In the genomic region with DNA sequence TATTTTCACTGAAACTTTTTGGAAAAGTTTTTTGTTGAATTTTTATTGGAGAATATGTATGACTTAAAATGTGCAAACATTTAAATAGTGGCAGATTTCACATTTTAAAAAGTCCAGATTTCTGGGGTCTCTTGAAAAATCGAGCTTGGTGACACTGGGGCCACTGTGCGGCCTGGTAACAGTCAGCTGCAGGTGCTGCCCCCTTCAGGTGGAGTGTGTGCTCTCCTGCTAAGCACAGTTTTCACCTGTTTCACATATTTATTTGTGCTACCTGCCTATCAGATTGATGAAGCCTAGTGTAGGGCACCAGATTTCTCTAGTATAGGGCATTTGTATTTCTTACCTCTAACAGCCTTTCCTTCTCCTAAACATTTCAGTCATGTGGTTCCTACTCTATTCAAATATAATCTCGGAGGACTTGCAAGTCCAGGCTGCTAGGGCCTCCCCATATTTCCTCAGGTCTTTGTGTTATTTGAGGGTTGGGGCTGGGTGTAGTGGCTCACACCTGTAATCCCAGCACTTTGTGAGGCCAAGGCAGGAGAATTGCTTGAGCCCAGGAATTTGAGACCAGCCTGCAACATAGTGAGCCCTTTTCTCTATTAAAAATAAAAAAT, we compare ENCODE assay signal across 9 cellular contexts.
DNase-seq lines count a peak whose midpoint lies in the region; ATAC-seq, FAIRE-seq and TF ChIP-seq lines count a peak whose summit lies in the region.
"Had no signal": no experiment of that assay in that cellular context is flagged by ENCODE, and none has a peak within 500 bp of the region (broad histone marks: within the 10 kb centered on the region; RNA-seq: fewer than 3 reads in every experiment).

No MANE protein-coding gene starts in this region.

- H3K9me2 ChIP-seq in OCI-LY7 (ENCODE audit: insufficient read depth, low read length): no peaks in the 10 kb centered on the region

- ATAC-seq in GM19328 (IDR thresholded peaks at IDR 0.05; ENCODE audit: unreplicated experiment): no peak

- no peak overlapping the region for H3K27ac ChIP-seq in OCI-LY7 (ENCODE audit: low read depth, low read length, poor library complexity, severe bottlenecking)
- no peak overlapping the region for H3K27ac ChIP-seq in fibroblast of lung (ENCODE audit: insufficient read depth, low read length)

- no peaks in the 10 kb centered on the region for H3K79me2 ChIP-seq in OCI-LY7 (ENCODE audit: insufficient read depth, low read depth, low read length)
- no peaks in the 10 kb centered on the region for H3K79me2 ChIP-seq in fibroblast of lung (ENCODE audit: control insufficient read depth, insufficient read depth, low read length)

- H3K4me3 ChIP-seq in OCI-LY7 (ENCODE audit: low read depth, low read length, poor library complexity, severe bottlenecking): no peak overlapping the region
- H3K4me3 ChIP-seq in fibroblast of lung (replicated peaks in 1 of 4; ENCODE audit: control extremely low read depth in 1 of 4, insufficient read depth in 1 of 4, low read depth in 3 of 4, low read length in 4 of 4): no peak overlapping the region

- H3K9ac ChIP-seq in fibroblast of lung (ENCODE audit: insufficient read depth, low read length): no peak overlapping the region

- BruUV-seq in OCI-LY7 (replicated peaks; lab: Mats Ljungman, UMichigan): no TSS peak

- CTCF ChIA-PET in OCI-LY7 (lab: Charles Lee; ENCODE audit: unreplicated experiment): no interaction called here

- TF ChIP-seq POLR2A in GM12891 (IDR thresholded peaks at IDR 0.05; ENCODE audit: low read depth, low read length): no peak

- DNase-seq in NCI-H2227 (lab: John Stamatoyannopoulos, UW; ENCODE audit: unreplicated experiment) (peak; percentile 4), NCI-H2227 treated with DMSO at 0.1 percent for 48 hours (lab: John Stamatoyannopoulos, UW) (no peak), OCI-LY7 (ENCODE audit: low spot score) (peak; percentile 27), fibroblast of lung (ENCODE audit: low read depth in 2 of 2) (peak in 1 of 2 donors; percentile 16), GM12891 (ENCODE audit: insufficient read length, low spot score) (no peak), germinal center (ENCODE audit: low spot score) (no peak)
- peak; percentile 26 for DNase-seq in stimulated activated CD4-positive, alpha-beta T cell treated with anti-CD3 and anti-CD28 coated beads, Interleukin-12 subunit alpha, Interleukin-12 subunit beta, amount 100 ng/mL, for 4 hours
- DNase-seq: activated B cell treated with CpG ODN at 0.5 μM for 24 hours had no signal

- TF ChIP-seq CTCF in OCI-LY7 (conservative IDR thresholded peaks at IDR 0.05; ENCODE audit: low read length) (peak; percentile 75), fibroblast of lung (conservative IDR thresholded peaks at IDR 0.05 in 1 of 2, IDR thresholded peaks at IDR 0.05 in 1 of 2; ENCODE audit: low read depth in 1 of 2, low read length in 2 of 2) (peak; percentile 47 to 60)

- H3K4me1 ChIP-seq in OCI-LY7 (ENCODE audit: insufficient read depth, low read length, poor library complexity, severe bottlenecking): no peaks in the 10 kb centered on the region
- H3K4me1 ChIP-seq in fibroblast of lung (ENCODE audit: control insufficient read depth, extremely low read depth, insufficient read depth, low read length): no peaks in the 10 kb centered on the region

- no peaks in the 10 kb centered on the region for H4K20me1 ChIP-seq in OCI-LY7 (ENCODE audit: insufficient read depth, low read length)
- no peaks in the 10 kb centered on the region for H4K20me1 ChIP-seq in fibroblast of lung (ENCODE audit: control insufficient read depth, extremely low read depth, insufficient read depth, low read length)

- H3K9me3 ChIP-seq in OCI-LY7 (ENCODE audit: low read length) (peaks cover 8% of the 10 kb centered on the region; the same call in 1 of the 2 replicates), fibroblast of lung (ENCODE audit: control insufficient read depth, insufficient read depth, low read depth, low read length) (no peaks in the 10 kb centered on the region)

- H3K36me3 ChIP-seq in OCI-LY7 (ENCODE audit: insufficient read depth, low read length) (no peaks in the 10 kb centered on the region), fibroblast of lung (ENCODE audit: control insufficient read depth, insufficient read depth, low read length) (no peaks in the 10 kb centered on the region)

- H2AFZ ChIP-seq in OCI-LY7 (ENCODE audit: low read length) (no peak overlapping the region), fibroblast of lung (ENCODE audit: low read length) (no peak overlapping the region)

- intact Hi-C loops in OCI-LY7 (cut with micrococcal nuclease; ENCODE audit: unreplicated experiment): no loop called here

- no peak for FAIRE-seq in GM12891 (lab: Jason Lieb, UNC)

- no peaks in the 10 kb centered on the region for H3K27me3 ChIP-seq in fibroblast of lung (ENCODE audit: control insufficient read depth, insufficient read depth, low read length)

- POLR2A ChIA-PET in OCI-LY7 (lab: Charles Lee): interaction anchor here (0.6 kb wide), 1 partner anchor 28 kb away, joined by 3 read pairs; no protein-coding TSS in a partner anchor

- no peak overlapping the region for H3K4me2 ChIP-seq in OCI-LY7 (ENCODE audit: low read length)
- H3K4me2 ChIP-seq in fibroblast of lung (ENCODE audit: extremely low read depth, insufficient read depth, low read length): no peak overlapping the region

TF ChIP-seq in GM12891, 5 proteins besides CTCF, POLR2A, EP300 and RAD21:
- TF ChIP-seq POU2F2 (IDR thresholded peaks at IDR 0.05; ENCODE audit: low read depth, low read length) (no peak), POLR2AphosphoS5 (IDR thresholded peaks at IDR 0.05; ENCODE audit: low read depth, low read length) (no peak), PAX5 (IDR thresholded peaks at IDR 0.05; ENCODE audit: insufficient read depth, low read length, severe bottlenecking) (no peak), SPI1 (IDR thresholded peaks at IDR 0.05; ENCODE audit: low read depth, low read length) (no peak), TAF1 (IDR thresholded peaks at IDR 0.05; ENCODE audit: low read depth, low read length) (no peak)

Comparison
In these comparisons a context has a peak if more than half of its experiments do, and no peak if none do; other contexts are left out.
1. DNase-seq: peak in NCI-H2227 (single experiment), OCI-LY7 (single experiment) and stimulated activated CD4-positive, alpha-beta T cell treated with anti-CD3 and anti-CD28 coated beads, Interleukin-12 subunit alpha, Interleukin-12 subunit beta, amount 100 ng/mL, for 4 hours (single experiment); none in NCI-H2227 treated with DMSO at 0.1 percent for 48 hours (single experiment), GM12891 (single experiment) and germinal center (single experiment).